ENCODE assay signal across 18 cellular contexts in the genomic region with DNA sequence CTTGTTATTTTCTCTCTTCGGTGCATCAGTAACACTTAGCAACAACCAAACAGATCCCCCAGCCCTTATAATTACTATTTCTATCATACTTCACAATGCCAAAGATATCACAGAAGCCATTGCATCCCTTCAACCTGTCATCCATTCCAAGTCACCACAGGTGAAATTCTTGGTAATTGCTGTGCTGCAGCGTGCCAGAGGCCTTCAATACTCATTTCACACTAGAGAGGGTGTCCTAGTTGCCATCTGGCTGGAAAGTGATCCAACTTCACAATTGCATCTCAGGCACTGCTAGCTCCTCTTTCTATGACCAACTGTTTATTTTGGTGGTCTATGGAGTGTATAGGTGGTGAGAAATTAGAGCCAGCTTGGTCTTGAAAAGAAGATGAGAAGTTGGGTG.
"Had no signal": no experiment of that assay in that cellular context is flagged by ENCODE, and none has a peak within 500 bp of the region (broad histone marks: within the 10 kb centered on the region; RNA-seq: fewer than 3 reads in every experiment).

No MANE protein-coding gene starts in this region.

- DNase-seq: effector CD4-positive, alpha-beta T cell; endodermal cell; erythroblast; foreskin keratinocyte; immature natural killer cell; left cardiac atrium; left ventricle myocardium inferior; lower lobe of right lung; naive B cell; psoas muscle; retina; right lobe of liver; spleen; stimulated activated CD4-positive, alpha-beta T cell treated with anti-CD3 and anti-CD28 coated beads, Interleukin-15, amount 100 ng/mL, for 24 hours; stimulated activated CD4-positive, alpha-beta T cell treated with anti-CD3 and anti-CD28 coated beads, Interleukin-1b, Interleukin-23, amount 100 ng/mL, for 48 hours; stimulated activated CD4-positive, alpha-beta T cell treated with anti-CD3 and anti-CD28 coated beads, Interleukin-4, amount 100 ng/mL, for 24 hours; tibial artery; upper lobe of right lung had no signal
